ENCODE assay signal across 11 cellular contexts in genomic region chr3:179045719-179046402, GRCh38. TPM values are rescaled to one million over a fixed set of nuclear protein-coding genes. Genes with fewer than 3 reads are reported as not detected.
DNase-seq lines count a peak whose midpoint lies in the region; ATAC-seq and TF ChIP-seq lines count a peak whose summit lies in the region.
"Had no signal": no experiment of that assay in that cellular context is flagged by ENCODE, and none has a peak within 500 bp of the region (broad histone marks: within the 10 kb centered on the region; RNA-seq: fewer than 3 reads in every experiment).

No MANE protein-coding gene starts in this region.

- H3K9me3 ChIP-seq in cardiac muscle cell (ENCODE audit: low read depth) (no peaks in the 10 kb centered on the region), OCI-LY7 (ENCODE audit: low read length) (peaks cover 5% of the 10 kb centered on the region; the same call in 1 of the 2 replicates), upper lobe of right lung (no peaks in the 10 kb centered on the region), MM.1S (replicated peaks; ENCODE audit: insufficient read depth, low read length) (no peaks in the 10 kb centered on the region), stomach (no peaks in the 10 kb centered on the region)
- H3K9me3 ChIP-seq: vagina had no signal

- H3K27ac ChIP-seq in cardiac muscle cell (peak overlapping the region; percentile 34), OCI-LY7 (ENCODE audit: low read depth, low read length, poor library complexity, severe bottlenecking) (peak overlapping the region; percentile 25), upper lobe of right lung (no peak overlapping the region), MM.1S (ENCODE audit: low read length) (no peak overlapping the region), stomach (no peak overlapping the region)
- H3K27ac ChIP-seq: RWPE1, vagina had no signal

- intact Hi-C loops in left cardiac atrium (cut with DNase I) (no loop called here), OCI-LY7 (cut with micrococcal nuclease; ENCODE audit: unreplicated experiment) (no loop called here), upper lobe of right lung (cut with DNase I) (no loop called here), stomach (cut with DNase I; ENCODE audit: low total_unique reads) (no loop called here)

- POLR2A ChIA-PET in OCI-LY7 (lab: Charles Lee): interaction anchor here (0.6 to 1.4 kb wide), 5 partner anchors 24 to 802 kb away, joined by 3 to 8 read pairs (median 3); no protein-coding TSS in a partner anchor

- TF ChIP-seq CTCF in cardiac muscle cell (IDR thresholded peaks at IDR 0.05; ENCODE audit: low read depth, low read length): no peak
- TF ChIP-seq CTCF in OCI-LY7 (conservative IDR thresholded peaks at IDR 0.05; ENCODE audit: low read length): no peak
- no peak for TF ChIP-seq CTCF in upper lobe of right lung (IDR thresholded peaks at IDR 0.05)
- TF ChIP-seq CTCF in MM.1S (IDR thresholded peaks at IDR 0.05; ENCODE audit: low read length): no peak
- TF ChIP-seq CTCF in stomach (IDR thresholded peaks at IDR 0.05): no peak

- no peaks in the 10 kb centered on the region for H3K36me3 ChIP-seq in cardiac muscle cell
- no peaks in the 10 kb centered on the region for H3K36me3 ChIP-seq in OCI-LY7 (ENCODE audit: insufficient read depth, low read length)
- no peaks in the 10 kb centered on the region for H3K36me3 ChIP-seq in upper lobe of right lung
- H3K36me3 ChIP-seq in MM.1S (replicated peaks; ENCODE audit: insufficient read depth, low read length): no peaks in the 10 kb centered on the region
- no peaks in the 10 kb centered on the region for H3K36me3 ChIP-seq in stomach
- H3K36me3 ChIP-seq: vagina had no signal

- no peak for TF ChIP-seq EP300 in stomach (IDR thresholded peaks at IDR 0.05)

- H3F3A ChIP-seq in MM.1S (ENCODE audit: insufficient read depth, low read length): no peaks in the 10 kb centered on the region

- H3K4me2 ChIP-seq in OCI-LY7 (ENCODE audit: low read length): peak overlapping the region; percentile 6; the same call in 1 of the 2 replicates
- H3K4me2 ChIP-seq in MM.1S (ENCODE audit: low read depth, low read length): no peak overlapping the region

- no peaks in the 10 kb centered on the region for H3K9me2 ChIP-seq in OCI-LY7 (ENCODE audit: insufficient read depth, low read length)
- no peaks in the 10 kb centered on the region for H3K9me2 ChIP-seq in MM.1S (replicated peaks; ENCODE audit: insufficient read depth, low read length)

- WGBS in stomach, 5 donors: 63 to 88% (median 79%) methylated on average over 1 of the region's 1 CpG

- H3K27me3 ChIP-seq in cardiac muscle cell (no peaks in the 10 kb centered on the region), upper lobe of right lung (no peaks in the 10 kb centered on the region), MM.1S (replicated peaks; ENCODE audit: insufficient read depth, low read length) (no peaks in the 10 kb centered on the region), stomach (no peaks in the 10 kb centered on the region)
- H3K27me3 ChIP-seq: vagina had no signal

- no peak overlapping the region for H3K4me3 ChIP-seq in cardiac muscle cell
- no peak overlapping the region for H3K4me3 ChIP-seq in OCI-LY7 (ENCODE audit: low read depth, low read length, poor library complexity, severe bottlenecking)
- H3K4me3 ChIP-seq in upper lobe of right lung: no peak overlapping the region
- H3K4me3 ChIP-seq in MM.1S (ENCODE audit: low read length): no peak overlapping the region
- H3K4me3 ChIP-seq in stomach: no peak overlapping the region
- H3K4me3 ChIP-seq: vagina had no signal

- no peaks in the 10 kb centered on the region for H4K20me1 ChIP-seq in OCI-LY7 (ENCODE audit: insufficient read depth, low read length)
- H4K20me1 ChIP-seq in MM.1S (ENCODE audit: insufficient read depth, low read length): no peaks in the 10 kb centered on the region

- no peak for TF ChIP-seq POLR2A in stomach (IDR thresholded peaks at IDR 0.05)

- ATAC-seq in left cardiac atrium (no peak), HG02938 (IDR thresholded peaks at IDR 0.05; ENCODE audit: unreplicated experiment) (peak; percentile 45), upper lobe of right lung (peak; percentile 45)

- DNase-seq in cardiac muscle cell (ENCODE audit: low read depth in 1 of 2, low spot score in 1 of 2) (peak in 1 of 2 donors; percentile 19), left cardiac atrium (no peak), OCI-LY7 (ENCODE audit: low spot score) (no peak), upper lobe of right lung (no peak), MM.1S (no peak), OCI-M1 (lab: John Stamatoyannopoulos, UW) (no peak), stomach (no peak)
- DNase-seq: activated naive CD4-positive, alpha-beta T cell treated with Interleukin-2 at 50 U/mL for 16 hours had no signal

- no TSS peak for BruUV-seq in OCI-LY7 (replicated peaks; lab: Mats Ljungman, UMichigan)

- H2AFZ ChIP-seq in OCI-LY7 (ENCODE audit: low read length) (no peak overlapping the region), MM.1S (ENCODE audit: low read length) (no peak overlapping the region)

- H3K79me2 ChIP-seq in OCI-LY7 (ENCODE audit: insufficient read depth, low read depth, low read length) (0 out of 2 replicates have a peak, but pooled peaks cover 8% of the 10 kb centered on the region), MM.1S (ENCODE audit: low read length) (no peaks in the 10 kb centered on the region)

- CTCF ChIA-PET in OCI-LY7 (lab: Charles Lee; ENCODE audit: unreplicated experiment): no interaction called here

- peaks cover 9% of the 10 kb centered on the region for H3K4me1 ChIP-seq in cardiac muscle cell (ENCODE audit: low read depth)
- peaks cover 17% of the 10 kb centered on the region for H3K4me1 ChIP-seq in OCI-LY7 (ENCODE audit: insufficient read depth, low read length, poor library complexity, severe bottlenecking)
- peaks cover 4% of the 10 kb centered on the region for H3K4me1 ChIP-seq in upper lobe of right lung
- H3K4me1 ChIP-seq in MM.1S (ENCODE audit: low read length): no peaks in the 10 kb centered on the region
- peaks cover 0 to 13% (median 0%) of the 10 kb centered on the region in 4 donors for H3K4me1 ChIP-seq in stomach
- H3K4me1 ChIP-seq: vagina had no signal

- H3K9ac ChIP-seq in MM.1S (ENCODE audit: low read length): no peak overlapping the region

RNA-seq across cellular contexts. Expression of gene ZMAT3, which starts 25.7 kb away (rescaled TPM):
- total RNA-seq in cardiac muscle cell: 4.8 and 7.6 TPM in 2 replicates
- polyA plus RNA-seq in cardiac muscle cell: 9.5 and 16.3 TPM in 2 replicates
- 10 to 100 TPM; 13.9 to 17.1 TPM for total RNA-seq in left cardiac atrium
- total RNA-seq in OCI-LY7 (2014; rRNA removed; shearing (Covaris generic)): 3.7 TPM in 2 replicates
- 11.3 and 12.9 TPM in 2 replicates for total RNA-seq in OCI-LY7 (2022)
- 30.9 TPM for total RNA-seq in upper lobe of right lung
- total RNA-seq in stomach: 10 to 100 TPM in 3 of 5 donors, 1 to 10 TPM in 2; 2.9 to 19.8 (median 10.6) TPM
- polyA plus RNA-seq in stomach: 1 to 10 TPM; 1.4 to 3.4 (median 2.3) TPM

Comparison
In these comparisons a context has a peak if more than half of its experiments do, and no peak if none do; other contexts are left out.
1. H3K27ac ChIP-seq: peak in cardiac muscle cell (single experiment) and OCI-LY7 (single experiment); none in upper lobe of right lung (single experiment), MM.1S (single experiment) and stomach (0 of 5).
2. ATAC-seq: peak in HG02938 (single experiment) and upper lobe of right lung (single experiment); none in left cardiac atrium (0 of 2).